ENCODE assay signal across 11 cellular contexts in the genomic region with DNA sequence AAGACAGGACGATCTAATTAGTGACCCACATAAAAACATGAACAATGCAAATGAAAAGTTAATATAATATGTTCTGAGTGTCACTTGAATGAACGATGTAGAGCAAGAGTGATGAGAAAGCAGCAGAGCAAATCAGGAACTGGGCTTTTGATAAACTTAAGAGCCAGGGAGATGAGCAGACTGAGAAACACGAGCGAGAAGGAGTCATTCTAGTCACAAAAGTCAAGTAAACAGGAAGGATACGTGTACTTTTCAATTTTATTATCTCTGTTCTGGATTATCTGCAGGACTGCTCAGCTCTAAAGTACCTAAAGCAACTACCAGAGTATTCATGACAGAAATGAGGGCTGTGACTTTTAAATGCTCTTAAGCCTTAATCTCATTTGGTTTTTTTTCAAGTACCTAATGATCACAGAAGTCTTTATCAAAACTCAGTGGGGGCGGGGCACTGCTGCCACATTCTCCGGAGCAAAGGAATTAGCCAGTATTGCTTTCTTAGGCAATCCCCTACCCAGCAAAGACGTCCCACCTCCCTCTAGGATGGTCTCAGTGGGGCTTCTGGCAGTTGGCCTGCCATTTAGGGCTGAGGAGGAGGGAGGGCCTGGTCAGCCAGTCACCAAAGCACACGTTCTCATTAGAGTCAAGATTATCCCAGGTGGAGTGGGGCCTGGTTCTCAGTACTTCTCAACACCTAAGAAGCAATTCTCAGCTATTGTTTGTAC. TPM values are rescaled to one million over a fixed set of nuclear protein-coding genes. Genes with fewer than 3 reads are reported as not detected.
DNase-seq lines count a peak whose midpoint lies in the region; ATAC-seq and TF ChIP-seq lines count a peak whose summit lies in the region.
"Had no signal": no experiment of that assay in that cellular context is flagged by ENCODE, and none has a peak within 500 bp of the region (broad histone marks: within the 10 kb centered on the region; RNA-seq: fewer than 3 reads in every experiment).

No MANE protein-coding gene starts in this region.

- intact Hi-C loops in Right ventricle myocardium superior (cut with DNase I): loop anchor here (10.0 kb wide), 1 partner anchor 196 kb away; no protein-coding TSS in a partner anchor

- no peaks in the 10 kb centered on the region for H3K9me3 ChIP-seq in right atrium auricular region
- no peaks in the 10 kb centered on the region for H3K9me3 ChIP-seq in adipocyte (ENCODE audit: control insufficient read depth, low read length)
- H3K9me3 ChIP-seq in mesenchymal stem cell (ENCODE audit: control insufficient read depth, low read length): no peaks in the 10 kb centered on the region

- H2BK12ac ChIP-seq in mesenchymal stem cell (ENCODE audit: low read length in 2 of 2): no peak overlapping the region

- H3K79me1 ChIP-seq in mesenchymal stem cell (replicated peaks; ENCODE audit: low read length, poor library complexity, severe bottlenecking): peaks cover 23% of the 10 kb centered on the region

- no peak for TF ChIP-seq CTCF in right atrium auricular region (IDR thresholded peaks at IDR 0.05)

- H4K8ac ChIP-seq in mesenchymal stem cell (ENCODE audit: low read length): peak overlapping the region; percentile 47

- H3K27me3 ChIP-seq in right atrium auricular region: no peaks in the 10 kb centered on the region
- no peaks in the 10 kb centered on the region for H3K27me3 ChIP-seq in adipocyte (replicated peaks; ENCODE audit: control insufficient read depth, insufficient read depth, low read length)
- no peaks in the 10 kb centered on the region for H3K27me3 ChIP-seq in mesenchymal stem cell (ENCODE audit: control insufficient read depth in 1 of 2, insufficient read depth in 1 of 2, low read length in 2 of 2)

- H3K36me3 ChIP-seq in right atrium auricular region: no peaks in the 10 kb centered on the region
- H3K36me3 ChIP-seq in adipocyte (ENCODE audit: control insufficient read depth, insufficient read depth, low read length, severe bottlenecking): peaks cover 39% of the 10 kb centered on the region
- peaks cover 0 to 85% of the 10 kb centered on the region in 2 experiments for H3K36me3 ChIP-seq in mesenchymal stem cell (ENCODE audit: control insufficient read depth in 1 of 2, insufficient read depth in 2 of 2, low read depth in 1 of 2, low read length in 2 of 2)

- H3K9ac ChIP-seq in adipocyte (ENCODE audit: low read length) (no peak overlapping the region), mesenchymal stem cell (ENCODE audit: low read length) (peak overlapping the region; percentile 10)

- peak overlapping the region in 1 of 2 experiments; percentile 68 for H3K14ac ChIP-seq in mesenchymal stem cell (ENCODE audit: low read length in 2 of 2)

- H2BK120ac ChIP-seq in mesenchymal stem cell (ENCODE audit: low read depth, low read length): peak overlapping the region; percentile 12

- H3K27ac ChIP-seq in right atrium auricular region: peak overlapping the region in 1 of 2 donors; percentile 7
- H3K27ac ChIP-seq in mesenchymal stem cell (ENCODE audit: low read length, poor library complexity, severe bottlenecking): no peak overlapping the region

- no peak overlapping the region for H2BK15ac ChIP-seq in mesenchymal stem cell (ENCODE audit: low read depth, poor library complexity, severe bottlenecking)

- peak overlapping the region in 1 of 2 experiments; percentile 92 for H3K18ac ChIP-seq in mesenchymal stem cell (ENCODE audit: low read depth in 1 of 2, low read length in 2 of 2)

- DNase-seq in Right ventricle myocardium superior: peak; percentile 36
- no peak for DNase-seq in right atrium auricular region (ENCODE audit: low spot score)
- DNase-seq in adipocyte (ENCODE audit: low read depth): no peak
- DNase-seq in mesenchymal stem cell: peak; percentile 24
- no peak for DNase-seq in left lobe of liver (ENCODE audit: low spot score)
- DNase-seq in activated CD4-positive, alpha-beta T cell treated with anti-CD3 and anti-CD28 coated beads, Interleukin-2, amount 50 U/mL, for 48 hours: no peak
- DNase-seq: activated CD8-positive, alpha-beta memory T cell treated with anti-CD3 and anti-CD28 coated beads, Interleukin-2, amount 50 U/mL, for 48 hours; kidney glomerular epithelial cell; T-helper 1 cell had no signal

- 20% methylated on average over 6 of the region's 9 CpGs for whole genome bisulfite sequencing in mesenchymal stem cell

- no peak overlapping the region for H3K23ac ChIP-seq in mesenchymal stem cell (ENCODE audit: low read length in 2 of 2)

- H3K4me1 ChIP-seq in right atrium auricular region (peaks cover 0 to 21% of the 10 kb centered on the region in 2 donors), adipocyte (ENCODE audit: control insufficient read depth, insufficient read depth, low read length) (peaks cover 54% of the 10 kb centered on the region), mesenchymal stem cell (ENCODE audit: control insufficient read depth, insufficient read depth, low read depth, low read length) (no peaks in the 10 kb centered on the region)

- H2BK5ac ChIP-seq in mesenchymal stem cell (ENCODE audit: low read depth, low read length, poor library complexity, severe bottlenecking): no peak overlapping the region

- H3K4ac ChIP-seq in mesenchymal stem cell (ENCODE audit: low read depth in 1 of 2, low read length in 2 of 2): peak overlapping the region in 1 of 2 experiments; percentile 6

- no peak overlapping the region for H2AK5ac ChIP-seq in mesenchymal stem cell (ENCODE audit: low read length, severe bottlenecking)

- H2AFZ ChIP-seq in mesenchymal stem cell (ENCODE audit: low read depth, low read length): no peak overlapping the region

- H3K4me2 ChIP-seq in mesenchymal stem cell (ENCODE audit: low read length, poor library complexity, severe bottlenecking): no peak overlapping the region

- H4K91ac ChIP-seq in mesenchymal stem cell (ENCODE audit: low read length): peak overlapping the region; percentile 9

- no peak for ATAC-seq in Right ventricle myocardium superior (ENCODE audit: poor library complexity)
- ATAC-seq in GM21528 (IDR thresholded peaks at IDR 0.05; ENCODE audit: low FRiP score, unreplicated experiment): no peak
- ATAC-seq in left lobe of liver: no peak
- ATAC-seq in HG03135 (IDR thresholded peaks at IDR 0.05; ENCODE audit: unreplicated experiment): no peak

- no peak overlapping the region for H3K4me3 ChIP-seq in right atrium auricular region
- peak overlapping the region; percentile 26 for H3K4me3 ChIP-seq in adipocyte (ENCODE audit: low read length)
- peak overlapping the region in 1 of 2 experiments; percentile 6 for H3K4me3 ChIP-seq in mesenchymal stem cell (ENCODE audit: insufficient read depth in 1 of 2, low read depth in 1 of 2, low read length in 2 of 2)

RNA-seq across cellular contexts. Expression of a gene that starts 8.6 kb away (rescaled TPM):
- 17.2 TPM for total RNA-seq in Right ventricle myocardium superior
- 10 to 100 TPM; 24.8 to 35.8 TPM for total RNA-seq in right atrium auricular region
- polyA plus RNA-seq in mesenchymal stem cell (2013, experiment 1 of 2): 45.1 TPM
- polyA plus RNA-seq in mesenchymal stem cell (2013, experiment 2 of 2): 45.7 TPM
- 116 TPM for total RNA-seq in left lobe of liver

Comparison
In these comparisons a context has a peak if more than half of its experiments do, and no peak if none do; other contexts are left out.
1. DNase-seq: peak in Right ventricle myocardium superior (single experiment) and mesenchymal stem cell (single experiment); none in right atrium auricular region (single experiment), adipocyte (single experiment), left lobe of liver (single experiment) and activated CD4-positive, alpha-beta T cell treated with anti-CD3 and anti-CD28 coated beads, Interleukin-2, amount 50 U/mL, for 48 hours (0 of 2).